18 cellular contexts compared by ENCODE assay signal in the genomic region with DNA sequence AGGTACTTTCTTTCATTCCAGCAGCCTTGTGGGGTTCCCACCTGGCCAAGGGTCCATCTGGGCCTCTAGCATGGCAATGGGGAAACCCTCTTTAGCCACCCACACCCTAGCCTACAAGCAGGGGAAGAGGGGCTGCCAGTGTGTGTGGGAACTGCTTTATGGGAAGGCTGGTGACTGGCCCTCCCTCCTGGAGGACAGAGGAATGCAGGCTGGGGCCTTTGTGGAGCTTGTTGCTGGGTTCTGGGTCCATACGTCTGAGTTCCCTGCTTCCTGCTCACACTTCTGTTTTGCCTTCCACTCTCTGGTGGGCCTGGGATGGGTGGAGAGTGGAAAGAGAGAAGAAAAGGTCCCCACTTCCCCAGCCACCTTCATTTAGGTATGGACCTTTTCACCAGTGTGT. TPM values are rescaled to one million over a fixed set of nuclear protein-coding genes. Genes with fewer than 3 reads are reported as not detected.
DNase-seq lines count a peak whose midpoint lies in the region; ATAC-seq, FAIRE-seq and TF ChIP-seq lines count a peak whose summit lies in the region.
"Had no signal": no experiment of that assay in that cellular context is flagged by ENCODE, and none has a peak within 500 bp of the region (broad histone marks: within the 10 kb centered on the region; RNA-seq: fewer than 3 reads in every experiment).

No MANE protein-coding gene starts in this region.

- H3K9ac ChIP-seq in Loucy (ENCODE audit: low read depth, low read length, poor library complexity, severe bottlenecking) (no peak overlapping the region), kidney (ENCODE audit: low read length in 2 of 2) (no peak overlapping the region)

- peaks cover 67% of the 10 kb centered on the region for H3K27me3 ChIP-seq in H7 (ENCODE audit: control insufficient read depth, insufficient read depth, low read length)
- no peaks in the 10 kb centered on the region for H3K27me3 ChIP-seq in Loucy (ENCODE audit: insufficient read depth, low read length, poor library complexity, severe bottlenecking)

- POLR2A ChIA-PET in activated CD8-positive, alpha-beta T cell treated with anti-CD3 and anti-CD28 coated beads for 36 hours (lab: Charles Lee) = no interaction called here

- H3K4me3 Mint-ChIP-seq in natural killer cell = no peak overlapping the region
- no peak overlapping the region for H3K4me3 Mint-ChIP-seq in activated CD8-positive, alpha-beta T cell treated with anti-CD3 and anti-CD28 coated beads for 36 hours
- H3K4me3 Mint-ChIP-seq: CD4-positive, alpha-beta T cell; HFFc6 had no signal

- H3K4me3 ChIP-seq in H7 (ENCODE audit: insufficient read depth, low read depth, low read length) = no peak overlapping the region
- H3K4me3 ChIP-seq in Loucy (ENCODE audit: low read length, poor library complexity, severe bottlenecking) = no peak overlapping the region
- no peak overlapping the region for H3K4me3 ChIP-seq in kidney (ENCODE audit: low read length in 2 of 2)
- H3K4me3 ChIP-seq: A549, GM12878, K562 had no signal

- H3K27me3 Mint-ChIP-seq in natural killer cell (ENCODE audit: low read depth in 2 of 2) = peaks cover 39 to 58% of the 10 kb centered on the region in 2 donors
- peaks cover 55% of the 10 kb centered on the region for H3K27me3 Mint-ChIP-seq in activated CD8-positive, alpha-beta T cell treated with anti-CD3 and anti-CD28 coated beads for 36 hours

- H3K36me3 Mint-ChIP-seq in natural killer cell = no peaks in the 10 kb centered on the region
- no peaks in the 10 kb centered on the region for H3K36me3 Mint-ChIP-seq in activated CD8-positive, alpha-beta T cell treated with anti-CD3 and anti-CD28 coated beads for 36 hours (ENCODE audit: low read depth)

- H3K9me3 ChIP-seq in Loucy (ENCODE audit: insufficient read depth, low read depth, low read length) = no peaks in the 10 kb centered on the region
- no peaks in the 10 kb centered on the region for H3K9me3 ChIP-seq in kidney (ENCODE audit: control insufficient read depth in 1 of 2, low read length in 2 of 2)
- H3K9me3 ChIP-seq: A549 had no signal

- H4K20me1 ChIP-seq in Loucy (ENCODE audit: insufficient read depth, low read length, poor library complexity, severe bottlenecking) = no peaks in the 10 kb centered on the region

- DNase-seq in Right ventricle myocardium inferior (ENCODE audit: missing footprints) (peak; percentile 23), Right ventricle myocardium superior (no peak), H7 (peak; percentile 62), kidney (peak; percentile 18), natural killer cell (no peak), GM19239 (ENCODE audit: insufficient read length, low spot score) (no peak)
- DNase-seq in activated CD8-positive, alpha-beta T cell treated with anti-CD3 and anti-CD28 coated beads for 36 hours = no peak
- DNase-seq: AML-193; CD4-positive, alpha-beta T cell; DMS153; DMS79; HCEC 1CT; HFFc6 had no signal

- H3K36me3 ChIP-seq in H7 (replicated peaks; ENCODE audit: control insufficient read depth, insufficient read depth, low read length) = no peaks in the 10 kb centered on the region
- no peaks in the 10 kb centered on the region for H3K36me3 ChIP-seq in Loucy (ENCODE audit: insufficient read depth, low read length)
- H3K36me3 ChIP-seq in kidney (ENCODE audit: control insufficient read depth in 1 of 2, insufficient read depth in 2 of 2, low read length in 2 of 2) = no peaks in the 10 kb centered on the region

- H3K4me1 ChIP-seq in Loucy (ENCODE audit: insufficient read depth, low read length, poor library complexity, severe bottlenecking) (peaks cover 28% of the 10 kb centered on the region), kidney (ENCODE audit: control insufficient read depth in 1 of 2, insufficient read depth in 1 of 2, low read depth in 1 of 2, low read length in 2 of 2) (no peaks in the 10 kb centered on the region)
- H3K4me1 ChIP-seq: A549 had no signal

- H3K4me1 Mint-ChIP-seq in natural killer cell = no peaks in the 10 kb centered on the region
- H3K4me1 Mint-ChIP-seq in activated CD8-positive, alpha-beta T cell treated with anti-CD3 and anti-CD28 coated beads for 36 hours (ENCODE audit: low read depth) = no peaks in the 10 kb centered on the region

- intact Hi-C loops in Right ventricle myocardium inferior (cut with DNase I) (no loop called here), Right ventricle myocardium superior (cut with DNase I) (no loop called here), kidney (cut with DNase I) (no loop called here), natural killer cell (cut with micrococcal nuclease) (no loop called here)
- intact Hi-C loops in activated CD8-positive, alpha-beta T cell treated with anti-CD3 and anti-CD28 coated beads for 36 hours (cut with micrococcal nuclease) = no loop called here

- no peaks in the 10 kb centered on the region for H3K79me2 ChIP-seq in Loucy (ENCODE audit: insufficient read depth, low read length)

- FAIRE-seq in kidney (lab: Jason Lieb, UNC) (no peak), GM19239 (lab: Jason Lieb, UNC) (no peak)
- FAIRE-seq: A549, GM12878 had no signal

- no peak overlapping the region for H3K27ac ChIP-seq in kidney (ENCODE audit: low read depth in 2 of 2, low read length in 2 of 2)
- H3K27ac ChIP-seq: 22Rv1, A549 had no signal

- no peaks in the 10 kb centered on the region for H3F3A ChIP-seq in Loucy (ENCODE audit: low read depth)

- CTCF ChIA-PET in activated CD8-positive, alpha-beta T cell treated with anti-CD3 and anti-CD28 coated beads for 36 hours (lab: Charles Lee) = no interaction called here

- H2AFZ ChIP-seq in Loucy (ENCODE audit: low read length) = 0 out of 2 replicates have a peak overlapping the region, but pooled peaks have one; percentile 1

- no peak overlapping the region for H3K4me2 ChIP-seq in Loucy (ENCODE audit: low read depth, low read length, poor library complexity, severe bottlenecking)
- H3K4me2 ChIP-seq: A549 had no signal

- H3K9me3 Mint-ChIP-seq in natural killer cell = no peaks in the 10 kb centered on the region
- no peaks in the 10 kb centered on the region for H3K9me3 Mint-ChIP-seq in activated CD8-positive, alpha-beta T cell treated with anti-CD3 and anti-CD28 coated beads for 36 hours
- H3K9me3 Mint-ChIP-seq: CD4-positive, alpha-beta T cell; HFFc6 had no signal

- H3K9me2 ChIP-seq in Loucy (replicated peaks; ENCODE audit: low read depth, low read length) = no peaks in the 10 kb centered on the region

- no peak for ATAC-seq in Right ventricle myocardium inferior
- no peak for ATAC-seq in Right ventricle myocardium superior (ENCODE audit: poor library complexity)
- no peak for ATAC-seq in natural killer cell
- no peak for ATAC-seq in activated CD8-positive, alpha-beta T cell treated with anti-CD3 and anti-CD28 coated beads for 36 hours
- ATAC-seq: A549, GM12878, K562 had no signal

- H3K27ac Mint-ChIP-seq in natural killer cell = no peak overlapping the region
- H3K27ac Mint-ChIP-seq in activated CD8-positive, alpha-beta T cell treated with anti-CD3 and anti-CD28 coated beads for 36 hours = no peak overlapping the region
- H3K27ac Mint-ChIP-seq: CD4-positive, alpha-beta T cell; HFFc6 had no signal

- TF ChIP-seq CTCF in Loucy (conservative IDR thresholded peaks at IDR 0.05; ENCODE audit: low read length) (no peak), kidney (IDR thresholded peaks at IDR 0.05; ENCODE audit: borderline replicate concordance, extremely low read depth, insufficient read depth) (no peak), natural killer cell (IDR thresholded peaks at IDR 0.05) (no peak)
- no peak for TF ChIP-seq CTCF in activated CD8-positive, alpha-beta T cell treated with anti-CD3 and anti-CD28 coated beads for 36 hours (IDR thresholded peaks at IDR 0.05)

RNA-seq across cellular contexts. Expression of a gene that starts 14.9 kb away (rescaled TPM):
- total RNA-seq in Right ventricle myocardium inferior (not detected), Right ventricle myocardium superior (not detected), kidney (not detected), natural killer cell (not detected)
- total RNA-seq in H7 (2014; rRNA removed; shearing (Covaris generic)) = not detected in 2 replicates
- not detected for polyA plus RNA-seq in kidney (ENCODE audit: insufficient read depth, low read depth, low replicate concordance)
- under 1 TPM; 0.20 to 0.31 TPM for total RNA-seq in activated CD8-positive, alpha-beta T cell treated with anti-CD3 and anti-CD28 coated beads for 36 hours
- total RNA-seq: CD4-positive, alpha-beta T cell had no signal

Comparison
In these comparisons a context has a peak if more than half of its experiments do, and no peak if none do; other contexts are left out.
1. DNase-seq: peak in Right ventricle myocardium inferior (single experiment), H7 (single experiment) and kidney (single experiment); none in Right ventricle myocardium superior (single experiment), natural killer cell (single experiment), activated CD8-positive, alpha-beta T cell treated with anti-CD3 and anti-CD28 coated beads for 36 hours (single experiment) and GM19239 (single experiment).